ENCODE assay signal across 25 cellular contexts in the genomic region with DNA sequence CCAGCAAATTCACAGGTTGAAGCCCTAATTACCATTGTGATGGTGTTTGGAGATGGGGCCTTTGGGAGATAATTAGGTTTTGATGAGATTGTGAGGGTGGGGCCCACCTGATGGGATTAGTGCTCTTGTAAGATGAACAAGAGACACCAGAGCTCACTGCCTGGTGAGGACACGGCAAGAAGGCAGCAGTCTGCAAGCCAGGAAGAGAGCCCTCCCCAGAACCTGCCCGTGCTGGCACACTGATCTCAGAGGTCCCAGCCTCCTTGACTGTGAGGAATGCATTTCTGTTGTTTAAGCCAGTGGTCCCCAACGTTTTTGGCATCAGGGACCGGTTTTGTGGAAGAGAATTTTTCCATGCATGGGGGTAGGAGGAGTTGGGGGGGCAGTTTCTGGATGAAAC.
"Had no signal": no experiment of that assay in that cellular context is flagged by ENCODE, and none has a peak within 500 bp of the region (broad histone marks: within the 10 kb centered on the region; RNA-seq: fewer than 3 reads in every experiment).

No MANE protein-coding gene starts in this region.

- ATAC-seq: heart right ventricle; left colon; left lung; natural killer cell; pancreas; right lobe of liver; stimulated activated naive B cell treated with anti-CD40 and anti-IgM and Interleukin-4, amounts not matched to agents 10 μg/mL and 1 μg/mL and 100 μg/mL, for 72 hours; stimulated activated naive CD8-positive, alpha-beta T cell treated with anti-CD3 and anti-CD28 coated beads, Interleukin-15, Interleukin-2, amounts not matched to agents 100 U/mL and 50 U/mL, for 24 hours had no signal

- DNase-seq: heart right ventricle; left colon; left lung; mesendoderm; naive B cell; natural killer cell; nucleus accumbens; psoas muscle; stimulated activated CD4-positive, alpha-beta T cell treated with anti-CD3 and anti-CD28 coated beads, Interleukin-12 subunit alpha, Interleukin-12 subunit beta, amount 100 ng/mL, for 4 hours; stimulated activated CD4-positive, alpha-beta T cell treated with anti-CD3 and anti-CD28 coated beads, Interleukin-15, amount 100 ng/mL, for 24 hours; stimulated activated CD4-positive, alpha-beta T cell treated with anti-CD3 and anti-CD28 coated beads, Interleukin-2, amount 100 ng/mL, for 24 hours; stimulated activated CD4-positive, alpha-beta T cell treated with anti-CD3 and anti-CD28 coated beads, Interleukin-4, amount 100 ng/mL, for 1 hour; stimulated activated naive B cell treated with anti-CD40 and anti-IgM and Interleukin-4, amounts not matched to agents 10 μg/mL and 1 μg/mL and 100 μg/mL, for 72 hours; stimulated activated naive CD8-positive, alpha-beta T cell treated with anti-CD3 and anti-CD28 coated beads, Interleukin-15, Interleukin-2, amounts not matched to agents 100 U/mL and 50 U/mL, for 24 hours; stomach; testis; thyroid gland; transverse colon; upper lobe of left lung had no signal

- H3K36me3 ChIP-seq: heart right ventricle, left lung, pancreas, right lobe of liver, stomach, thyroid gland, transverse colon, upper lobe of left lung, vagina had no signal

- H3K4me1 ChIP-seq: left lung, pancreas, psoas muscle, right lobe of liver, thyroid gland, upper lobe of left lung had no signal

- H3K9me3 ChIP-seq: pancreas, right lobe of liver, testis, thyroid gland, vagina had no signal

- H3K27me3 ChIP-seq: heart right ventricle, hepatocyte, left lung, pancreas, right lobe of liver, stomach, testis, thyroid gland, transverse colon, upper lobe of left lung, vagina had no signal

- H3K27ac ChIP-seq: heart right ventricle, hepatocyte, left lung, pancreas, psoas muscle, right lobe of liver, testis, thyroid gland, transverse colon, upper lobe of left lung, vagina had no signal

- H3K4me3 ChIP-seq: heart right ventricle, hepatocyte, left lung, lung, pancreas, psoas muscle, right lobe of liver, smooth muscle cell, stomach, testis, thyroid gland, transverse colon, upper lobe of left lung, vagina had no signal
